In the genomic region with DNA sequence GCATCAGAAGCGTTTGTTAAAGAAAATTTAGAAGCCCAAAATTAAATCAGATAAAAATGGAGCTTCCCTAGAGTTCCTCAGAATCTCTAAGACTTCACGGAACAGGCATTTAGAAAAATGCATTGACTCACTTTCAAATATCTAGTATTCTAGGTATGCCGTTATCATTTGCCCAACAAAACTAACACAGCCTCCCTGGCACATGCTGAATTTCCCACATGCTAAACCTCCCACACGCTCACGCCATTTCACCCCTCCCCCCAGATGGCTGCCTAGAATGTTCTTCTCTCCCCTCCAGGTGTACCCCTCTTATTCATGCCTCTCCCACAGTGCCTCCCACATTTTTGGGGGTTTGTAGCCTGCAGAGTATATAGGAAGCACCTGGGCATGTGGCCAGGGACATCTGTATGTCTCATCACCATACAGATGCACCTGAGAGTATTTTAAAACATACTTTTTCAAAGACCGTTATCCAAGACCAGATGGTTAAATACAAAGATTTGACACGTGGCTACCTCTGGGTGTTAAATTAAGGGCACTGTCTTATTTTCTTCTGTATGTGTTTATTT, we compare ENCODE assay signal across 18 cellular contexts. TPM values are rescaled to one million over a fixed set of nuclear protein-coding genes. Genes with fewer than 3 reads are reported as not detected.
A peak's percentile ranks its signal among the peaks of the same experiment; 100 is the strongest.
DNase-seq lines count a peak whose midpoint lies in the region; ATAC-seq and TF ChIP-seq lines count a peak whose summit lies in the region.
"Had no signal": no experiment of that assay in that cellular context is flagged by ENCODE, and none has a peak within 500 bp of the region (broad histone marks: within the 10 kb centered on the region; RNA-seq: fewer than 3 reads in every experiment).

No MANE protein-coding gene starts in this region.

- no peaks in the 10 kb centered on the region for H4K20me1 ChIP-seq in neural progenitor cell (ENCODE audit: low read depth)

- no peak overlapping the region for H2AFZ ChIP-seq in neural progenitor cell (replicated peaks)

- no peaks in the 10 kb centered on the region for H3K27me3 ChIP-seq in neural progenitor cell
- H3K27me3 ChIP-seq: esophagus squamous epithelium had no signal

- H3K9me3 Mint-ChIP-seq in stimulated activated naive CD8-positive, alpha-beta T cell treated with anti-CD3 and anti-CD28 coated beads, Interleukin-15, Interleukin-2, amounts not matched to agents 100 ng/mL and 50 ng/mL, for 24 hours: no peaks in the 10 kb centered on the region
- no peaks in the 10 kb centered on the region for H3K9me3 Mint-ChIP-seq in stimulated activated naive CD8-positive, alpha-beta T cell treated with anti-CD3 and anti-CD28 coated beads, Interleukin-15, amount 100 ng/mL, for 72 hours
- H3K9me3 Mint-ChIP-seq in endothelial cell (ENCODE audit: unreplicated experiment) (no peaks in the 10 kb centered on the region), neural progenitor cell (no peaks in the 10 kb centered on the region)
- H3K9me3 Mint-ChIP-seq: naive B cell had no signal

- no peak for DNase-seq in stimulated activated naive CD8-positive, alpha-beta T cell treated with anti-CD3 and anti-CD28 coated beads, Interleukin-15, amount 100 ng/mL, for 72 hours
- DNase-seq in RPMI8226: peak; percentile 52
- DNase-seq in endothelial cell (ENCODE audit: low spot score): no peak
- DNase-seq in germinal center (ENCODE audit: low spot score): no peak
- no peak for DNase-seq in NCI-H2227 treated with DMSO at 0.1 percent for 48 hours (lab: John Stamatoyannopoulos, UW)
- no peak for DNase-seq in neural progenitor cell (ENCODE audit: low spot score)
- DNase-seq: activated T-cell treated with anti-CD3 and anti-CD28 coated beads, Interleukin-2, amount 50 U/mL, for 48 hours; AML-193; caudate nucleus; effector CD4-positive, alpha-beta T cell; esophagus squamous epithelium; HCEC 1CT; naive B cell; NCI-H1048; NCI-H2081; SHP77 treated with DMSO at 0.1 percent for 48 hours had no signal

- no peak for ATAC-seq in stimulated activated naive CD8-positive, alpha-beta T cell treated with anti-CD3 and anti-CD28 coated beads, Interleukin-15, amount 100 ng/mL, for 72 hours
- no peak for ATAC-seq in GM21723 (IDR thresholded peaks at IDR 0.05; ENCODE audit: unreplicated experiment)

- H3K4me3 Mint-ChIP-seq in stimulated activated naive CD8-positive, alpha-beta T cell treated with anti-CD3 and anti-CD28 coated beads, Interleukin-15, Interleukin-2, amounts not matched to agents 100 ng/mL and 50 ng/mL, for 24 hours: no peak overlapping the region
- H3K4me3 Mint-ChIP-seq in stimulated activated naive CD8-positive, alpha-beta T cell treated with anti-CD3 and anti-CD28 coated beads, Interleukin-15, amount 100 ng/mL, for 72 hours: no peak overlapping the region
- H3K4me3 Mint-ChIP-seq in endothelial cell (ENCODE audit: unreplicated experiment) (peak overlapping the region; percentile 49), neural progenitor cell (no peak overlapping the region)

- no peaks in the 10 kb centered on the region for H3K9me3 ChIP-seq in neural progenitor cell (ENCODE audit: low read depth)
- H3K9me3 ChIP-seq: esophagus squamous epithelium had no signal

- H3K36me3 ChIP-seq in neural progenitor cell: no peaks in the 10 kb centered on the region

- H3K79me2 ChIP-seq in neural progenitor cell (ENCODE audit: low read depth): no peaks in the 10 kb centered on the region

- H3K27ac Mint-ChIP-seq in stimulated activated naive CD8-positive, alpha-beta T cell treated with anti-CD3 and anti-CD28 coated beads, Interleukin-15, Interleukin-2, amounts not matched to agents 100 ng/mL and 50 ng/mL, for 24 hours: peak overlapping the region; percentile 48
- peak overlapping the region in 1 of 2 donors; percentile 11 for H3K27ac Mint-ChIP-seq in stimulated activated naive CD8-positive, alpha-beta T cell treated with anti-CD3 and anti-CD28 coated beads, Interleukin-15, amount 100 ng/mL, for 72 hours
- H3K27ac Mint-ChIP-seq in endothelial cell (ENCODE audit: unreplicated experiment) (peak overlapping the region; percentile 31), neural progenitor cell (no peak overlapping the region)

- no peak for TF ChIP-seq CTCF in endothelial cell (IDR thresholded peaks at IDR 0.05; ENCODE audit: unreplicated experiment)
- no peak for TF ChIP-seq CTCF in neural progenitor cell (IDR thresholded peaks at IDR 0.05)

- no peak overlapping the region for H3K4me3 ChIP-seq in neural progenitor cell
- H3K4me3 ChIP-seq: esophagus squamous epithelium had no signal

- no peak overlapping the region for H3K27ac ChIP-seq in neural progenitor cell
- H3K27ac ChIP-seq: esophagus squamous epithelium had no signal

- peaks cover 62% of the 10 kb centered on the region for H3K4me1 Mint-ChIP-seq in stimulated activated naive CD8-positive, alpha-beta T cell treated with anti-CD3 and anti-CD28 coated beads, Interleukin-15, Interleukin-2, amounts not matched to agents 100 ng/mL and 50 ng/mL, for 24 hours (ENCODE audit: low read depth)
- H3K4me1 Mint-ChIP-seq in stimulated activated naive CD8-positive, alpha-beta T cell treated with anti-CD3 and anti-CD28 coated beads, Interleukin-15, amount 100 ng/mL, for 72 hours: peaks cover 61% of the 10 kb centered on the region
- H3K4me1 Mint-ChIP-seq in endothelial cell (ENCODE audit: unreplicated experiment): peaks cover 49% of the 10 kb centered on the region
- no peaks in the 10 kb centered on the region for H3K4me1 Mint-ChIP-seq in neural progenitor cell

- no peaks in the 10 kb centered on the region for H3K27me3 Mint-ChIP-seq in stimulated activated naive CD8-positive, alpha-beta T cell treated with anti-CD3 and anti-CD28 coated beads, Interleukin-15, Interleukin-2, amounts not matched to agents 100 ng/mL and 50 ng/mL, for 24 hours
- no peaks in the 10 kb centered on the region for H3K27me3 Mint-ChIP-seq in stimulated activated naive CD8-positive, alpha-beta T cell treated with anti-CD3 and anti-CD28 coated beads, Interleukin-15, amount 100 ng/mL, for 72 hours
- H3K27me3 Mint-ChIP-seq in endothelial cell (ENCODE audit: unreplicated experiment) (peaks cover 4% of the 10 kb centered on the region), neural progenitor cell (ENCODE audit: insufficient read depth, low read depth) (peaks cover 2% of the 10 kb centered on the region)
- H3K27me3 Mint-ChIP-seq: naive B cell had no signal

- no peaks in the 10 kb centered on the region for H3K4me1 ChIP-seq in neural progenitor cell

- H3K9ac ChIP-seq in neural progenitor cell: no peak overlapping the region

- H3K36me3 Mint-ChIP-seq in stimulated activated naive CD8-positive, alpha-beta T cell treated with anti-CD3 and anti-CD28 coated beads, Interleukin-15, Interleukin-2, amounts not matched to agents 100 ng/mL and 50 ng/mL, for 24 hours (ENCODE audit: low read depth): peaks cover 69% of the 10 kb centered on the region
- H3K36me3 Mint-ChIP-seq in endothelial cell (ENCODE audit: low read depth, unreplicated experiment) (peaks cover 37% of the 10 kb centered on the region), neural progenitor cell (peaks cover 4% of the 10 kb centered on the region)

- no peaks in the 10 kb centered on the region for H3F3A ChIP-seq in neural progenitor cell (ENCODE audit: low read depth)

- no peak overlapping the region for H3K4me2 ChIP-seq in neural progenitor cell

RNA-seq across cellular contexts. Expression of a gene that starts 38.2 kb away (rescaled TPM):
- total RNA-seq in endothelial cell (ENCODE audit: unreplicated experiment): 52.1 TPM
- total RNA-seq in neural progenitor cell (ENCODE audit: low replicate concordance): not detected in 2 replicates

Comparison
In these comparisons a context has a peak if more than half of its experiments do, and no peak if none do; other contexts are left out.
1. RNA of a gene that starts 38.2 kb away (total RNA-seq): 52.1 TPM in endothelial cell (single experiment); not detected in neural progenitor cell; every median in the first group is over 10 times any median in the second.